Comparison of ENCODE assay signal across 27 cellular contexts in the genomic region with DNA sequence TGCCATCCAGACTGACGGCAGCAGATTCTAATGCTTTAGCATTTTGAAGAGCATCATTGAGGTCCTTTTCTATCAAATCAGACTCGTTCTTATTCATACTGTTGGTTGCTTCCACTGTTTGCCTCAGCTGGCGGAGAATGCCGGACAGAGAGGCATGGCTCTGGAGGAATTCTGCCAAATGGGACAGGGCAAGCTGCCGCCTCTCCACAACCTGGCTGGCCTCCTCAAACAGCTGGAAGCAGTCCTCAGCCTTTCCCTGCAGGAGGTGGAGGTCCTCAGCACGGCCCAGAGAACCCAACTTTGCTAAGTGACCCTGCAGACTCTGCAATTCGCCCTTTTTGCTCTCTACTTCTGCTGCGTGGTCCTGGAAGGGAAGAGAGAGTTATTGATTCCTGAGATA.
"Had no signal": no experiment of that assay in that cellular context is flagged by ENCODE, and none has a peak within 500 bp of the region (broad histone marks: within the 10 kb centered on the region; RNA-seq: fewer than 3 reads in every experiment).

No MANE protein-coding gene starts in this region.

- H3K27me3 ChIP-seq: brain microvascular endothelial cell, SJCRH30 had no signal

- DNase-seq: activated CD4-positive, alpha-beta memory T cell treated with anti-CD3 and anti-CD28 coated beads for 36 hours; activated CD4-positive, alpha-beta T cell treated with anti-CD3 and anti-CD28 coated beads, Interleukin-2, amount 50 U/mL, for 1 hour; activated CD8-positive, alpha-beta memory T cell treated with anti-CD3 and anti-CD28 coated beads, Interleukin-2, amount 50 U/mL, for 48 hours; activated effector memory CD4-positive, alpha-beta T cell treated with Interleukin-2 at 50 U/mL for 16 hours; activated naive CD4-positive, alpha-beta T cell treated with anti-CD3 and anti-CD28 coated beads, Interleukin-2, amount 50 U/mL, for 16 hours; activated naive CD8-positive, alpha-beta T cell treated with anti-CD3 and anti-CD28 coated beads for 36 hours; activated T-cell treated with anti-CD3 and anti-CD28 coated beads, Interleukin-2, amount 50 U/mL, for 48 hours; amniotic stem cell; aorta; brain microvascular endothelial cell; central memory CD4-positive, alpha-beta T cell; Karpas-422; KBM-7; NCI-H1048; NCI-H1105 treated with DMSO at 0.1 percent for 48 hours; NCI-H1436; NCI-H1694; NCI-H1930; NCI-H2081 treated with DMSO at 0.1 percent for 48 hours; NCI-H345; NCI-H524 treated with DMSO at 0.1 percent for 48 hours; NK-92 treated with Interleukin-12 subunit alpha and Interleukin-12 subunit beta, amount 100 ng/mL, for 24 hours; PC-3; SHP77; SJCRH30 had no signal

- H3K4me3 Mint-ChIP-seq: activated CD4-positive, alpha-beta memory T cell treated with anti-CD3 and anti-CD28 coated beads for 36 hours; activated naive CD8-positive, alpha-beta T cell treated with anti-CD3 and anti-CD28 coated beads for 36 hours had no signal

- H3K36me3 Mint-ChIP-seq: activated CD4-positive, alpha-beta memory T cell treated with anti-CD3 and anti-CD28 coated beads for 36 hours had no signal

- H3K27ac ChIP-seq: brain microvascular endothelial cell, RWPE1, SJCRH30, SK-N-MC had no signal

- H3K4me3 ChIP-seq: SJCRH30, SK-N-MC had no signal

- H3K36me3 ChIP-seq: brain microvascular endothelial cell, SJCRH30 had no signal

- H3K9me3 ChIP-seq: SJCRH30 had no signal

- H3K27ac Mint-ChIP-seq: activated CD4-positive, alpha-beta memory T cell treated with anti-CD3 and anti-CD28 coated beads for 36 hours; activated naive CD8-positive, alpha-beta T cell treated with anti-CD3 and anti-CD28 coated beads for 36 hours had no signal

- H3K4me1 Mint-ChIP-seq: activated naive CD8-positive, alpha-beta T cell treated with anti-CD3 and anti-CD28 coated beads for 36 hours had no signal

- ATAC-seq: PC-3 had no signal

- H3K4me1 ChIP-seq: SJCRH30 had no signal
